ENCODE assay signal across 14 cellular contexts in the genomic region with DNA sequence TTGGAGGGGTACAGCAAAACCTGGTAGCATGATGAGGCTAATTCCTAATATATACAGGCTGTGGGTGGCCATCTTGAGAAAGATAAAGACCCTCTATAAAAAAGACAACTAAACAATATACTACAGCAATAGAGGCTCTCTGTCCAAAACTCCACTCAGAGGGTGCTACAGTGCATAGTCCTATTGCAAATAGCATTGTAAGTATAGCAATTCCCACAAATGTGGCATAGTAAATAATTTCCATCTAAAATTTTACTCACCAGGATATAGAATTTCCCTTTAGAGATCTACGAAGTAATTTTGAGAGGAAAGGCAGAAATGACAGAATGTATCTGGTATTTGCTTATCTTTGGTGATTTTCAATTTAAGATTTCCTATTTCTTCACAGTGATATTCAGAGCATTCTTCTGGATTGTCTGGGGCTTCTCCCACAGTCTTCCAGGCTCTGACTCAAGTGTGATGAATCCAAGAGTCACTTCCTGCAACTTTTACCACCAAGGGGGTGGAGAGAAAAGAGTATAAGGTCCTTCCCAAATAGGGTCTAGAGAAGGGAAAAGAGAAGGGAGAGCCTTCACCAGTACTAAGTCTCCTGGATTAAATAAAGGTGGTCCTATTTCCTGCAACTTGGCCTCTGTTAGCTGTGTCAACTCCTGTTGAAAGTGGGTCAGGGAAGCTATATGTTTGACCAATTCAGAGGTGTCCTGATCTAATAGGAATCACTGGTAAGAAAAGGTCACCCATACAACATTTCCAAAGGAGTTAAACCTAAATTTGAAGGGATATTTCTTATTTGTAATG.
A peak's percentile ranks its signal among the peaks of the same experiment; 100 is the strongest.
DNase-seq lines count a peak whose midpoint lies in the region; ATAC-seq lines count a peak whose summit lies in the region.
"Had no signal": no experiment of that assay in that cellular context is flagged by ENCODE, and none has a peak within 500 bp of the region (broad histone marks: within the 10 kb centered on the region; RNA-seq: fewer than 3 reads in every experiment).

No MANE protein-coding gene starts in this region.

- DNase-seq in H4 (ENCODE audit: low spot score), result peak; percentile 19
- peak; percentile 1 for DNase-seq in T1000 (lab: John Stamatoyannopoulos, UW)
- DNase-seq in fibroblast of the conjunctiva (ENCODE audit: low read depth), result peak; percentile 3
- DNase-seq in smooth muscle cell of the brain vasculature (ENCODE audit: low read depth, low spot score), result peak; percentile 18
- DNase-seq in DMS 273 treated with DMSO at 0.1 percent for 48 hours (lab: John Stamatoyannopoulos, UW), result no peak
- DNase-seq in SHP77 treated with DMSO at 0.1 percent for 48 hours (lab: John Stamatoyannopoulos, UW), result no peak
- DNase-seq: activated B cell treated with CpG ODN at 0.5 μM for 24 hours; activated T-cell treated with anti-CD3 and anti-CD28 coated beads, Interleukin-2, amount 50 U/mL, for 72 hours; esophagus squamous epithelium; Kasumi-1; NCI-H2107; RPMI8226 had no signal

- no peak for ATAC-seq in GM21423 (IDR thresholded peaks at IDR 0.05; ENCODE audit: unreplicated experiment)
- ATAC-seq: activated T-cell treated with anti-CD3 and anti-CD28 coated beads, Interleukin-2, amount 50 U/mL, for 72 hours; stimulated activated memory B cell treated with anti-CD40 and anti-IgM and Interleukin-4, amounts not matched to agents 10 μg/mL and 1 μg/mL and 100 μg/mL, for 72 hours had no signal

Comparison
In these comparisons a context has a peak if more than half of its experiments do, and no peak if none do; other contexts are left out.
1. DNase-seq: peak in H4 (single experiment), T1000 (single experiment), fibroblast of the conjunctiva (single experiment) and smooth muscle cell of the brain vasculature (single experiment); none in DMS 273 treated with DMSO at 0.1 percent for 48 hours (single experiment) and SHP77 treated with DMSO at 0.1 percent for 48 hours (single experiment).